ENCODE assay signal across 27 cellular contexts in genomic region chr3:182972387-182972786, GRCh38.
"Had no signal": no experiment of that assay in that cellular context is flagged by ENCODE, and none has a peak within 500 bp of the region (broad histone marks: within the 10 kb centered on the region; RNA-seq: fewer than 3 reads in every experiment).

No MANE protein-coding gene starts in this region.

- H3K9me3 Mint-ChIP-seq: activated CD4-positive, alpha-beta T cell treated with anti-CD3 and anti-CD28 coated beads, Interleukin-2, amount 10 ng/mL, durations not matched to agents 7 days and 5 days; activated CD8-positive, alpha-beta T cell treated with anti-CD3 and anti-CD28 coated beads for 36 hours; endodermal cell; naive B cell; stimulated activated effector memory CD8-positive, alpha-beta T cell treated with anti-CD3 and anti-CD28 coated beads, Interleukin-12 subunit alpha, Interleukin-12 subunit beta, amount 100 ng/mL, for 72 hours; stimulated activated naive CD8-positive, alpha-beta T cell treated with anti-CD3 and anti-CD28 coated beads, Interleukin-15, amount 100 ng/mL, for 72 hours had no signal

- H3K27ac Mint-ChIP-seq: activated CD4-positive, alpha-beta T cell treated with anti-CD3 and anti-CD28 coated beads, Interleukin-2, amount 10 ng/mL, durations not matched to agents 7 days and 5 days; activated CD8-positive, alpha-beta memory T cell treated with anti-CD3 and anti-CD28 coated beads, Interleukin-2, amount 10 ng/mL, durations not matched to agents 7 days and 5 days; activated CD8-positive, alpha-beta T cell treated with anti-CD3 and anti-CD28 coated beads for 36 hours; endodermal cell; stimulated activated effector memory CD8-positive, alpha-beta T cell treated with anti-CD3 and anti-CD28 coated beads, Interleukin-12 subunit alpha, Interleukin-12 subunit beta, amount 100 ng/mL, for 72 hours; stimulated activated naive CD8-positive, alpha-beta T cell treated with anti-CD3 and anti-CD28 coated beads, Interleukin-15, amount 100 ng/mL, for 72 hours had no signal

- DNase-seq: activated CD4-positive, alpha-beta T cell treated with anti-CD3 and anti-CD28 coated beads, Interleukin-2, amount 10 ng/mL, durations not matched to agents 7 days and 5 days; activated CD4-positive, CD25-positive, alpha-beta regulatory T cell treated with anti-CD3 and anti-CD28 coated beads, Interleukin-2, amount 50 U/mL, for 72 hours; activated CD8-positive, alpha-beta memory T cell treated with anti-CD3 and anti-CD28 coated beads, Interleukin-2, amount 10 ng/mL, durations not matched to agents 7 days and 5 days; activated CD8-positive, alpha-beta T cell treated with anti-CD3 and anti-CD28 coated beads for 36 hours; activated effector memory CD4-positive, alpha-beta T cell treated with anti-CD3 and anti-CD28 coated beads, Interleukin-2, amount 50 U/mL, for 16 hours; activated naive CD4-positive, alpha-beta T cell treated with anti-CD3 and anti-CD28 coated beads, Interleukin-2, amount 50 U/mL, for 16 hours; activated T-cell treated with anti-CD3 and anti-CD28 coated beads for 4 hours; central memory CD4-positive, alpha-beta T cell; dorsolateral prefrontal cortex; endodermal cell; esophagus squamous epithelium; head of caudate nucleus; hypothalamus; islet precursor cell; left colon; mesendoderm; naive B cell; small intestine; stimulated activated CD4-positive, alpha-beta T cell treated with anti-CD3 and anti-CD28 coated beads, Interleukin-2, amount 100 ng/mL, for 24 hours; stimulated activated naive CD8-positive, alpha-beta T cell treated with anti-CD3 and anti-CD28 coated beads, Interleukin-15, amount 100 ng/mL, for 72 hours; T-helper 2 cell; uterus had no signal

- H3K9me3 ChIP-seq: esophagus squamous epithelium, gastroesophageal sphincter, suprapubic skin, tibial nerve, uterus had no signal

- H3K27me3 ChIP-seq: dorsolateral prefrontal cortex, esophagus squamous epithelium, gastroesophageal sphincter, suprapubic skin, tibial nerve, uterus had no signal

- H3K4me3 ChIP-seq: dorsolateral prefrontal cortex, esophagus squamous epithelium, gastroesophageal sphincter, suprapubic skin, tibial nerve, uterus had no signal

- H3K36me3 ChIP-seq: esophagus squamous epithelium, gastroesophageal sphincter, suprapubic skin, tibial nerve, uterus had no signal

- H3K36me3 Mint-ChIP-seq: naive B cell; stimulated activated effector memory CD8-positive, alpha-beta T cell treated with anti-CD3 and anti-CD28 coated beads, Interleukin-12 subunit alpha, Interleukin-12 subunit beta, amount 100 ng/mL, for 72 hours had no signal

- H3K27me3 Mint-ChIP-seq: activated CD4-positive, alpha-beta T cell treated with anti-CD3 and anti-CD28 coated beads, Interleukin-2, amount 10 ng/mL, durations not matched to agents 7 days and 5 days; activated CD8-positive, alpha-beta memory T cell treated with anti-CD3 and anti-CD28 coated beads, Interleukin-2, amount 10 ng/mL, durations not matched to agents 7 days and 5 days; activated CD8-positive, alpha-beta T cell treated with anti-CD3 and anti-CD28 coated beads for 36 hours; naive B cell; stimulated activated naive CD8-positive, alpha-beta T cell treated with anti-CD3 and anti-CD28 coated beads, Interleukin-15, amount 100 ng/mL, for 72 hours had no signal

- H3K4me3 Mint-ChIP-seq: activated CD4-positive, alpha-beta T cell treated with anti-CD3 and anti-CD28 coated beads, Interleukin-2, amount 10 ng/mL, durations not matched to agents 7 days and 5 days; activated CD8-positive, alpha-beta memory T cell treated with anti-CD3 and anti-CD28 coated beads, Interleukin-2, amount 10 ng/mL, durations not matched to agents 7 days and 5 days; activated CD8-positive, alpha-beta T cell treated with anti-CD3 and anti-CD28 coated beads for 36 hours; endodermal cell; stimulated activated effector memory CD8-positive, alpha-beta T cell treated with anti-CD3 and anti-CD28 coated beads, Interleukin-12 subunit alpha, Interleukin-12 subunit beta, amount 100 ng/mL, for 72 hours; stimulated activated naive CD8-positive, alpha-beta T cell treated with anti-CD3 and anti-CD28 coated beads, Interleukin-15, amount 100 ng/mL, for 72 hours had no signal

- H3K4me1 ChIP-seq: suprapubic skin, uterus had no signal

- ATAC-seq: activated CD8-positive, alpha-beta memory T cell treated with anti-CD3 and anti-CD28 coated beads, Interleukin-2, amount 10 ng/mL, durations not matched to agents 7 days and 5 days; activated CD8-positive, alpha-beta T cell treated with anti-CD3 and anti-CD28 coated beads for 36 hours; gastroesophageal sphincter; left colon; sciatic nerve; stimulated activated effector memory CD8-positive, alpha-beta T cell treated with anti-CD3 and anti-CD28 coated beads, Interleukin-12 subunit alpha, Interleukin-12 subunit beta, amount 100 ng/mL, for 72 hours; stimulated activated naive CD8-positive, alpha-beta T cell treated with anti-CD3 and anti-CD28 coated beads, Interleukin-15, amount 100 ng/mL, for 72 hours had no signal

- H3K27ac ChIP-seq: dorsolateral prefrontal cortex, esophagus squamous epithelium, gastroesophageal sphincter, suprapubic skin, tibial nerve, uterus had no signal
